11 cellular contexts compared by ENCODE assay signal in the genomic region with DNA sequence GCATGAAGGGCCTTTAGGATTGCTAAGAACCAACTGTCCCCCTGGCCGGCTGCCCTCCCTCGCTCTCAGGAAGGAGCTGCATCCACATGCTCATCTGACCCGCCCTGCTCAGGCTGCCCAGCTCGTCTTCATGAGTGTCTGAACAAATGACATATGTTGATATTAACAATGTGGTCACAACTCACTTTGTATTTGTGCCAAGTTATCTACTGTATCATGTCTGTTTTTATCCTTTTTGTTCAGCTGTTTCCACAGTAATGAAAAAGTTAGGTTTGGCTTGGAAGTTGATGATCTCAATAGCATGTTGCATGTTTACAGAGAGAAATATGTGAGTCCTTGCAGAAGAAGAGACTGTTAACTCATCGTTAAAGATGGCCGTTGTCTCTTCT.
DNase-seq lines count a peak whose midpoint lies in the region; ATAC-seq, FAIRE-seq and TF ChIP-seq lines count a peak whose summit lies in the region.
"Had no signal": no experiment of that assay in that cellular context is flagged by ENCODE, and none has a peak within 500 bp of the region (broad histone marks: within the 10 kb centered on the region; RNA-seq: fewer than 3 reads in every experiment).

No MANE protein-coding gene starts in this region.

- H3K27me3 Mint-ChIP-seq in dendritic cell treated with granulocyte-macrophage colony-stimulating factor and Interleukin-4, amounts not matched to agents 40 ng/mL and 50 ng/mL, for 4 days, result no peaks in the 10 kb centered on the region
- H3K27me3 Mint-ChIP-seq: T-cell had no signal

- H3K9me3 ChIP-seq in kidney (ENCODE audit: control insufficient read depth in 1 of 2, low read length in 2 of 2), result no peaks in the 10 kb centered on the region
- H3K9me3 ChIP-seq in subcutaneous abdominal adipose tissue (ENCODE audit: control insufficient read depth in 5 of 5, low read length in 5 of 5), result no peaks in the 10 kb centered on the region

- no peak overlapping the region for H3K9ac ChIP-seq in kidney (ENCODE audit: low read length in 2 of 2)
- H3K9ac ChIP-seq in subcutaneous abdominal adipose tissue (ENCODE audit: low read length in 5 of 5), result no peak overlapping the region

- no peak overlapping the region for H3K27ac ChIP-seq in kidney (ENCODE audit: low read depth in 2 of 2, low read length in 2 of 2)
- H3K27ac ChIP-seq in subcutaneous abdominal adipose tissue (ENCODE audit: low read depth, low read length), result peak overlapping the region; percentile 66

- H3K4me3 ChIP-seq in kidney (ENCODE audit: low read length in 2 of 2) (no peak overlapping the region), subcutaneous abdominal adipose tissue (ENCODE audit: low read depth in 1 of 5, low read length in 5 of 5) (no peak overlapping the region)

- H3K4me1 Mint-ChIP-seq in dendritic cell treated with granulocyte-macrophage colony-stimulating factor and Interleukin-4, amounts not matched to agents 40 ng/mL and 50 ng/mL, for 4 days (ENCODE audit: low read depth), result peaks cover 26% of the 10 kb centered on the region
- H3K4me1 Mint-ChIP-seq: T-cell had no signal

- H3K36me3 ChIP-seq in kidney (ENCODE audit: control insufficient read depth in 1 of 2, insufficient read depth in 2 of 2, low read length in 2 of 2), result peaks cover 0 to 5% of the 10 kb centered on the region in 2 donors
- no peaks in the 10 kb centered on the region for H3K36me3 ChIP-seq in subcutaneous abdominal adipose tissue (ENCODE audit: control insufficient read depth in 5 of 5, insufficient read depth in 5 of 5, low read length in 5 of 5)

- no peak for TF ChIP-seq CTCF in kidney (IDR thresholded peaks at IDR 0.05; ENCODE audit: borderline replicate concordance, extremely low read depth, insufficient read depth)

- intact Hi-C loops in dendritic cell treated with granulocyte-macrophage colony-stimulating factor and Interleukin-4, amounts not matched to agents 40 ng/mL and 50 ng/mL, for 4 days (cut with micrococcal nuclease), result no loop called here
- intact Hi-C loops in kidney (cut with DNase I), result loop anchor here (10.0 kb wide), 1 partner anchor 539 kb away; no protein-coding TSS in a partner anchor

- H3K36me3 Mint-ChIP-seq in dendritic cell treated with granulocyte-macrophage colony-stimulating factor and Interleukin-4, amounts not matched to agents 40 ng/mL and 50 ng/mL, for 4 days (ENCODE audit: low read depth), result no peaks in the 10 kb centered on the region

- ATAC-seq in HG03354 (IDR thresholded peaks at IDR 0.05; ENCODE audit: poor library complexity, severe bottlenecking, unreplicated experiment), result no peak
- ATAC-seq: T-cell had no signal

- H3K4me1 ChIP-seq in kidney (ENCODE audit: control insufficient read depth in 1 of 2, insufficient read depth in 1 of 2, low read depth in 1 of 2, low read length in 2 of 2), result no peaks in the 10 kb centered on the region
- H3K4me1 ChIP-seq in subcutaneous abdominal adipose tissue (ENCODE audit: control insufficient read depth in 5 of 5, insufficient read depth in 5 of 5, low read length in 5 of 5), result peaks cover 0 to 14% (median 0%) of the 10 kb centered on the region in 5 donors

- no peak for FAIRE-seq in kidney (lab: Jason Lieb, UNC)

- no peaks in the 10 kb centered on the region for H3K9me3 Mint-ChIP-seq in dendritic cell treated with granulocyte-macrophage colony-stimulating factor and Interleukin-4, amounts not matched to agents 40 ng/mL and 50 ng/mL, for 4 days
- H3K9me3 Mint-ChIP-seq: T-cell had no signal

- peak overlapping the region; percentile 54 for H3K27ac Mint-ChIP-seq in dendritic cell treated with granulocyte-macrophage colony-stimulating factor and Interleukin-4, amounts not matched to agents 40 ng/mL and 50 ng/mL, for 4 days

- no peak overlapping the region for H3K4me3 Mint-ChIP-seq in dendritic cell treated with granulocyte-macrophage colony-stimulating factor and Interleukin-4, amounts not matched to agents 40 ng/mL and 50 ng/mL, for 4 days
- H3K4me3 Mint-ChIP-seq: T-cell had no signal

- no peaks in the 10 kb centered on the region for H3K27me3 ChIP-seq in subcutaneous abdominal adipose tissue (ENCODE audit: control insufficient read depth in 5 of 5, insufficient read depth in 4 of 5, low read length in 5 of 5)

- DNase-seq in HUDEP-2 (lab: John Stamatoyannopoulos, UW; ENCODE audit: unreplicated experiment in 76 of 76) (peak in 47 of 76 experiments; percentile 3 to 67 (median 30)), kidney (peak; percentile 75), HPDE6-E6E7 (ENCODE audit: extremely low spot score) (no peak), amniotic stem cell (lab: John Stamatoyannopoulos, UW) (no peak), NCI-H1694 treated with DMSO at 0.1 percent for 48 hours (lab: John Stamatoyannopoulos, UW) (no peak)
- DNase-seq: Calu3, NCI-H526, T-cell had no signal

Comparison
In these comparisons a context has a peak if more than half of its experiments do, and no peak if none do; other contexts are left out.
1. DNase-seq: peak in HUDEP-2 (47 of 76) and kidney (single experiment); none in HPDE6-E6E7 (single experiment), amniotic stem cell (single experiment) and NCI-H1694 treated with DMSO at 0.1 percent for 48 hours (single experiment).